ENCODE assay signal across 10 cellular contexts in genomic region chr16:57358527-57359095, GRCh38. TPM values are rescaled to one million over a fixed set of nuclear protein-coding genes. Genes with fewer than 3 reads are reported as not detected.
DNase-seq lines count a peak whose midpoint lies in the region; ATAC-seq, FAIRE-seq and TF ChIP-seq lines count a peak whose summit lies in the region.
"Had no signal": no experiment of that assay in that cellular context is flagged by ENCODE, and none has a peak within 500 bp of the region (broad histone marks: within the 10 kb centered on the region; RNA-seq: fewer than 3 reads in every experiment).

Gene CCL22, plus strand, starts transcription at chr16:57358783. Its CDS starts 34 bp downstream, at chr16:57358817.

- peak; percentile 60 for ATAC-seq in GM18517 (IDR thresholded peaks at IDR 0.05; ENCODE audit: unreplicated experiment)
- ATAC-seq in HG03064 (IDR thresholded peaks at IDR 0.05; ENCODE audit: low read depth, unreplicated experiment), result peak; percentile 43
- no peak for ATAC-seq in K562

- intact Hi-C loops in CD14-positive monocyte (cut with micrococcal nuclease), result no loop called here
- intact Hi-C loops in K562 (cut with micrococcal nuclease), result no loop called here

- TF ChIP-seq EP300 in K562 (IDR thresholded peaks at IDR 0.05; ENCODE audit: low read length), result no peak

- 1% methylated on average over 9 of the region's 9 CpGs for WGBS in K562 (ENCODE audit: insufficient coverage, low coverage, missing lambda C conversion rate)

- no peak for TF ChIP-seq POLR2A in K562 (conservative IDR thresholded peaks at IDR 0.05)

- no TSS peak for BruUV-seq in K562 (replicated peaks; lab: Mats Ljungman, UMichigan)

- in situ Hi-C loops in K562 (cut with MboI), result no loop called here

- H3K4me1 Mint-ChIP-seq in CD14-positive monocyte, result peaks cover 19% of the 10 kb centered on the region

- no peaks in the 10 kb centered on the region for H3K79me2 ChIP-seq in K562 (ENCODE audit: control insufficient read depth, insufficient read depth, low read length)

- no peaks in the 10 kb centered on the region for H3K36me3 Mint-ChIP-seq in CD14-positive monocyte

- TF ChIP-seq RAD21 in K562 (CRISPR knock-in tag; conservative IDR thresholded peaks at IDR 0.05 in 1 of 2, IDR thresholded peaks at IDR 0.05 in 1 of 2), result no peak

- peak within 1 kb of the TSS in 1 of 2 donors; percentile 19 for H3K4me3 Mint-ChIP-seq in CD14-positive monocyte

- H3K27me3 ChIP-seq in K562 (ENCODE audit: control insufficient read depth in 2 of 2, insufficient read depth in 2 of 2, low read length in 2 of 2), result peaks cover 4 to 40% of the 10 kb centered on the region in 2 experiments; a peak in 4 of 5 replicates

- no peak within 1 kb of the TSS for H3K9ac ChIP-seq in K562 (ENCODE audit: insufficient read depth in 1 of 2, low read depth in 2 of 2, low read length in 2 of 2)

- POLR2A ChIA-PET in K562 (lab: Yijun Ruan, JAX), result no interaction called here

- H3K4me2 ChIP-seq in K562 (ENCODE audit: insufficient read depth, low read length), result no peak within 1 kb of the TSS

- no peak for TF ChIP-seq CTCF in CD14-positive monocyte (IDR thresholded peaks at IDR 0.05)
- no peak for TF ChIP-seq CTCF in K562 (IDR thresholded peaks at IDR 0.05 in 2 of 3, conservative IDR thresholded peaks at IDR 0.05 in 1 of 3; ENCODE audit: insufficient read depth in 2 of 3, low read depth in 1 of 3, low read length in 3 of 3)

- FAIRE-seq in K562 (lab: Jason Lieb, UNC), result no peak

- H3K9me1 ChIP-seq in K562 (ENCODE audit: control insufficient read depth, insufficient read depth, low read length), result no peaks in the 10 kb centered on the region

- H3K36me3 ChIP-seq in K562 (ENCODE audit: control insufficient read depth, insufficient read depth, low read length), result no peaks in the 10 kb centered on the region

- H3K27ac Mint-ChIP-seq in CD14-positive monocyte, result peak within 1 kb of the TSS; percentile 3 to 83 (median 63)

- H4K20me1 ChIP-seq in K562 (replicated peaks; ENCODE audit: control insufficient read depth, insufficient read depth, low read length), result peaks cover 7% of the 10 kb centered on the region; the same call in 1 of the 2 replicates

- peaks cover 8 to 18% (median 10%) of the 10 kb centered on the region in 3 donors for H3K27me3 Mint-ChIP-seq in CD14-positive monocyte (ENCODE audit: low read depth in 3 of 3)

- no peak within 1 kb of the TSS for H2AFZ ChIP-seq in K562 (ENCODE audit: low read depth, low read length)

- H3K9me3 Mint-ChIP-seq in CD14-positive monocyte, result no peaks in the 10 kb centered on the region

- H3K4me1 ChIP-seq in K562 (replicated peaks in 1 of 2; ENCODE audit: control insufficient read depth in 2 of 2, insufficient read depth in 2 of 2, low read length in 2 of 2), result peaks cover 0 to 4% of the 10 kb centered on the region in 2 experiments; a peak in 1 of 5 replicates

- H3K4me3 ChIP-seq in K562, result no peak within 1 kb of the TSS
- H3K4me3 ChIP-seq: lung had no signal

- CTCF ChIA-PET in K562 (lab: Yijun Ruan, JAX; ENCODE audit: low intra/inter-chr PET ratio), result no interaction called here

- no peaks in the 10 kb centered on the region for H3K9me3 ChIP-seq in K562 (replicated peaks; ENCODE audit: control insufficient read depth, insufficient read depth, low read depth, low read length)

- H3K27ac ChIP-seq in K562 (ENCODE audit: extremely low read depth, low read depth, low read length), result no peak within 1 kb of the TSS

- DNase-seq in CD14-positive monocyte (ENCODE audit: low spot score), result peak; percentile 58
- DNase-seq in K562 (ENCODE audit: extremely low read depth in 1 of 4, low spot score in 3 of 4), result no peak
- no peak for DNase-seq in GDM1 (lab: John Stamatoyannopoulos, UW)
- no peak for DNase-seq in NCI-H524 treated with DMSO at 0.1 percent for 48 hours (lab: John Stamatoyannopoulos, UW)
- DNase-seq in NCI-H748 treated with DMSO at 0.1 percent for 48 hours (lab: John Stamatoyannopoulos, UW), result no peak
- DNase-seq in OCI-M2 (lab: John Stamatoyannopoulos, UW; ENCODE audit: unreplicated experiment), result no peak
- DNase-seq: erythroblast had no signal

TF ChIP-seq in K562, 482 proteins besides CTCF, POLR2A, EP300 and RAD21:
- TF ChIP-seq SPI1 (IDR thresholded peaks at IDR 0.05; ENCODE audit: borderline replicate concordance, low read depth, low read length) (peak; percentile 22; the same call in 1 of the 2 replicates), RBM25 (IDR thresholded peaks at IDR 0.05; ENCODE audit: low read depth, low read length, severe bottlenecking) (peak; percentile 58), CREB3L1 (IDR thresholded peaks at IDR 0.05; ENCODE audit: borderline replicate concordance, low read depth) (no peak), BCOR (IDR thresholded peaks at IDR 0.05) (peak; percentile 58; the same call in 1 of the 2 replicates), SMARCB1 (IDR thresholded peaks at IDR 0.05; ENCODE audit: insufficient read length, low read depth) (no peak)

RNA-seq across cellular contexts. Expression of gene CCL22, which starts in this region (rescaled TPM):
- under 1 TPM; 0.15 to 0.18 TPM for polyA plus RNA-seq in CD14-positive monocyte
- total RNA-seq in K562 (2011; cell fraction: chromatin; rRNA removed; ENCODE audit: low replicate concordance), result not detected in 2 replicates
- total RNA-seq in K562 (2011; cell fraction: nucleolus; rRNA removed), result not detected in 2 replicates
- total RNA-seq in K562 (2011; cell fraction: nucleoplasm; rRNA removed), result not detected in 2 replicates
- total RNA-seq in K562 (2014; rRNA removed), result not detected in 2 replicates
- not detected in 2 replicates for total RNA-seq in K562 (2014; rRNA removed; fragmentation: Illumina TruSeq; extraction: Trizol)
- not detected in 2 replicates for total RNA-seq in K562 (2015; rRNA removed; fragmentation: Illumina TruSeq; extraction: Trizol)
- 0.29 and 0.60 TPM in 2 replicates for total RNA-seq in K562 (2021)
- polyA plus RNA-seq in K562 (2011; rRNA removed), result not detected in 2 replicates
- polyA plus RNA-seq in K562 (2011; cell fraction: cytosol; rRNA removed), result not detected in 2 replicates
- polyA plus RNA-seq in K562 (2011; cell fraction: nucleus; rRNA removed), result not detected in 2 replicates
- 0.04 and 0.06 TPM in 2 replicates for polyA plus RNA-seq in K562 (2012)
- 0.10 TPM in 1 of 2 replicates, not detected in the other for polyA plus RNA-seq in K562 (2014; fragmentation: Illumina TruSeq; extraction: Trizol)
- polyA plus RNA-seq in K562 (2014; fragmentation: Nextera tagmentation; extraction: Ambion mirVana), result under 1 TPM; 0.04 to 0.07 TPM
- polyA plus RNA-seq in K562 (2014; rRNA removed), result 0.04 TPM in 1 of 2 replicates, not detected in the other
- not detected in 2 replicates for polyA minus RNA-seq in K562 (2011; rRNA and poly(A)+ RNA removed)
- not detected in 2 replicates for polyA minus RNA-seq in K562 (2011; cell fraction: cytosol; rRNA and poly(A)+ RNA removed)
- not detected in 2 replicates for polyA minus RNA-seq in K562 (2011; cell fraction: nucleus; rRNA and poly(A)+ RNA removed)

Comparison
In these comparisons a context has a peak if more than half of its experiments do, and no peak if none do; other contexts are left out.
1. Peak in DNase-seq in CD14-positive monocyte; RNA of the gene not detected or under 1 TPM.